In the genomic region with DNA sequence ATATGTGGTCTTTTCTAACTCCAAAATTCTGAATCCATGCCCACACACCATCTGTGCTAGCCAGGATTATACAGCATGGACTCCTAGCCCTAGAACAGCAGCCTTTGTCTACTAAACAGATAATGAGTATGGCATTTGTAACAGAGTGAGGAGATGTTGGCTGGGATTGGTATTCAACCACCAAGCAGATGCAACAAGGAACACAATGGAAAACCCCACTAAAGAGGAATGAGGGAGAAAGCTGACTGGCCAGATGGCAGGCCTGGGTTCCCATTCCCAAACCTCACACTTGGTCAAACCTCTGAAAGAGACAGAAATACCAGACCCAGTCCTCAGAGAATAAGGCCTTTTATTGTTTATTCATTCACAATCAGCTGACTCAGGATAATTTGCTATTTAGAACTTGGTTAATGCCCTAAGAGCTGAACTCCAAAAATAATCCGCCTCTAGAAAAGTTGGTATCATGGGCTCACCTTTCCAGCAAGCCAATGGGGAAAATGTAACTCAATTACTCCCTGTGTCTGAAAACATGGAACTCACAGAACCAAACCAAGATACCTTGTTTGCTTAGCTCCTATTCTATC, we compare ENCODE assay signal across 26 cellular contexts.
"Had no signal": no experiment of that assay in that cellular context is flagged by ENCODE, and none has a peak within 500 bp of the region (broad histone marks: within the 10 kb centered on the region; RNA-seq: fewer than 3 reads in every experiment).

No MANE protein-coding gene starts in this region.

- H3K4me1 Mint-ChIP-seq: memory B cell; naive thymus-derived CD8-positive, alpha-beta T cell; neural crest cell; stimulated activated effector memory CD8-positive, alpha-beta T cell treated with anti-CD3 and anti-CD28 coated beads, Interleukin-12 subunit alpha, Interleukin-12 subunit beta, amount 100 ng/mL, for 72 hours had no signal

- DNase-seq: islet precursor cell; left ventricle myocardium inferior; midbrain; mucosa of descending colon; naive thymus-derived CD8-positive, alpha-beta T cell; small intestine; spleen; stimulated activated CD4-positive, alpha-beta T cell treated with anti-CD3 and anti-CD28 coated beads, Interleukin-4, amount 100 ng/mL, for 24 hours; stimulated activated naive CD4-positive, alpha-beta T cell; tibial artery; trophoblast cell; upper lobe of right lung had no signal

- H3K9ac ChIP-seq: parathyroid adenoma had no signal

- H3K9me3 Mint-ChIP-seq: nephron had no signal

- H3K27ac ChIP-seq: hepatocyte, left ventricle myocardium inferior, parathyroid adenoma, right atrium auricular region, spleen, suprapubic skin, thoracic aorta, tibial artery, upper lobe of right lung had no signal

- H3K36me3 Mint-ChIP-seq: naive thymus-derived CD8-positive, alpha-beta T cell; stimulated activated effector memory CD8-positive, alpha-beta T cell treated with anti-CD3 and anti-CD28 coated beads, Interleukin-12 subunit alpha, Interleukin-12 subunit beta, amount 100 ng/mL, for 72 hours had no signal

- H3K36me3 ChIP-seq: left ventricle myocardium inferior, right atrium auricular region, spleen, suprapubic skin, thoracic aorta, tibial artery, upper lobe of right lung had no signal

- H3K4me3 Mint-ChIP-seq: memory B cell; naive thymus-derived CD8-positive, alpha-beta T cell; nephron; neural crest cell; stimulated activated effector memory CD8-positive, alpha-beta T cell treated with anti-CD3 and anti-CD28 coated beads, Interleukin-12 subunit alpha, Interleukin-12 subunit beta, amount 100 ng/mL, for 72 hours; stimulated activated naive CD8-positive, alpha-beta T cell treated with anti-CD3 and anti-CD28 coated beads, Interleukin-15, Interleukin-2, amounts not matched to agents 100 ng/mL and 50 ng/mL, for 24 hours had no signal

- H2AFZ ChIP-seq: hepatocyte, parathyroid adenoma had no signal

- H3K9me3 ChIP-seq: left ventricle myocardium inferior, right atrium auricular region, thoracic aorta, tibial artery, upper lobe of right lung had no signal

- H3K4me1 ChIP-seq: left ventricle myocardium inferior, parathyroid adenoma, right atrium auricular region, spleen, suprapubic skin, tibial artery, upper lobe of right lung had no signal

- H3K27me3 ChIP-seq: hepatocyte, right atrium auricular region, spleen, suprapubic skin, tibial artery, upper lobe of right lung had no signal

- H3K27ac Mint-ChIP-seq: memory B cell; naive thymus-derived CD8-positive, alpha-beta T cell; nephron; progenitor cell of endocrine pancreas; stimulated activated effector memory CD8-positive, alpha-beta T cell treated with anti-CD3 and anti-CD28 coated beads, Interleukin-12 subunit alpha, Interleukin-12 subunit beta, amount 100 ng/mL, for 72 hours; stimulated activated naive CD8-positive, alpha-beta T cell treated with anti-CD3 and anti-CD28 coated beads, Interleukin-15, Interleukin-2, amounts not matched to agents 100 ng/mL and 50 ng/mL, for 24 hours had no signal

- ATAC-seq: mucosa of descending colon; naive thymus-derived CD8-positive, alpha-beta T cell; sciatic nerve; stimulated activated effector memory CD8-positive, alpha-beta T cell treated with anti-CD3 and anti-CD28 coated beads, Interleukin-12 subunit alpha, Interleukin-12 subunit beta, amount 100 ng/mL, for 72 hours; upper lobe of right lung had no signal

- H3K79me2 ChIP-seq: hepatocyte, parathyroid adenoma had no signal

- H3K27me3 Mint-ChIP-seq: memory B cell; progenitor cell of endocrine pancreas; stimulated activated naive CD8-positive, alpha-beta T cell treated with anti-CD3 and anti-CD28 coated beads, Interleukin-15, Interleukin-2, amounts not matched to agents 100 ng/mL and 50 ng/mL, for 24 hours had no signal

- FAIRE-seq: small intestine, urothelium cell line had no signal

- H3K4me2 ChIP-seq: hepatocyte had no signal

- H3K4me3 ChIP-seq: hepatocyte, left ventricle myocardium inferior, lung, mucosa of descending colon, right atrium auricular region, spleen, suprapubic skin, thoracic aorta, tibial artery, upper lobe of right lung had no signal
